16 cellular contexts compared by ENCODE assay signal in the genomic region with DNA sequence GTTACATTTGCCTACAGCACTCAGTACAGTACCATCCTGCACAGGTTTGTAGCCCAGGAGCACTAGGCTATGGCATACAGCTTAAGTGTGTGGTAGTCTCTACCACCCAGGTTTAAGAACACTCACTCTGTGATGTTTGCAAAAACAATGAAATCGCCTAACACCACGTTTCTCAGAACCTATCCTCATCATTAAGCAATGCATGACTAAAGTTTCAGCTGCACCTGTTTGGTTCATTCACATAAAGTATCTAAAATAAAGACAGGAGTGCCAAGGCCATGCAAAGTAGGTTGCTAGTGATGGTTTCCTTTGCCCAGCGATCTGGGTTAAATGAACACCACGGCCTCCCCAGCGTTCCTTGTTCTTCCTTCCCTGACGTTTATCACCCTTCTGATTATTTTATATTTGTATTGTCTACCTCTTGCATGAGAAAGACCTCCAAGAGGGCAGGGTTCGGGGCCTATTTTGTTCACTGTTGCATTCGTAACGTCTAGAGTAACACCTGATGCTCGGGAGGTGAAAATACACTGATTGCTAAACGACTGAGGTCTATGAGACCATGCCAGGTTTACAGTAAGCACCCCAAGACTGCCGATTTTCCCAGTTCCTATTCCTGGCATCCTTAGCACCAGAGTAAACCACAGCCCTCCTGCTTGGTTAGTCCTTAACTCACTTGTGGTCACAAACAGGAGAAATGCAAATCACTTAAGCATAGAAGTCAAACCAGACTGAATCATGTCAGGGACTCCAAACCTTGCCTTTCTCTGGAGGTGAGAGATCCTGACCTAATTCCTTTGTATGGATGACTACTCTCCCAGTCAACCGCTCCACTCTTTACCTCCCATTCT.
DNase-seq lines count a peak whose midpoint lies in the region; ATAC-seq, FAIRE-seq and TF ChIP-seq lines count a peak whose summit lies in the region.
"Had no signal": no experiment of that assay in that cellular context is flagged by ENCODE, and none has a peak within 500 bp of the region (broad histone marks: within the 10 kb centered on the region; RNA-seq: fewer than 3 reads in every experiment).

No MANE protein-coding gene starts in this region.

- BruUV-seq in K562 (replicated peaks; lab: Mats Ljungman, UMichigan): no TSS peak

- WGBS in K562 (ENCODE audit: insufficient coverage, low coverage, missing lambda C conversion rate): 45% methylated on average over 12 of the region's 13 CpGs

- DNase-seq in K562 (ENCODE audit: extremely low read depth in 1 of 4, low spot score in 3 of 4) (no peak), ascending aorta (ENCODE audit: low spot score in 2 of 2) (no peak)
- no peak for DNase-seq in activated CD4-positive, alpha-beta memory T cell treated with anti-CD3 and anti-CD28 coated beads for 36 hours
- DNase-seq in stimulated activated naive CD4-positive, alpha-beta T cell treated with Interleukin-2 at 50 U/mL for 16 hours (lab: John Stamatoyannopoulos, UW): no peak
- DNase-seq: activated CD8-positive, alpha-beta T cell treated with anti-CD3 and anti-CD28 coated beads, Interleukin-2, amount 10 ng/mL, durations not matched to agents 7 days and 5 days; effector CD4-positive, alpha-beta T cell; NCI-H1436; small intestine; stimulated activated CD4-positive, alpha-beta T cell treated with anti-CD3 and anti-CD28 coated beads, Interleukin-4, amount 100 ng/mL, for 4 hours; T-helper 1 cell; thyroid gland had no signal

- peaks cover 11% of the 10 kb centered on the region for H3K4me1 Mint-ChIP-seq in activated CD4-positive, alpha-beta memory T cell treated with anti-CD3 and anti-CD28 coated beads for 36 hours (ENCODE audit: low read depth)

- H3K9ac ChIP-seq in K562 (ENCODE audit: insufficient read depth in 1 of 2, low read depth in 2 of 2, low read length in 2 of 2): no peak overlapping the region

- no peak overlapping the region for H3K4me3 Mint-ChIP-seq in activated CD4-positive, alpha-beta memory T cell treated with anti-CD3 and anti-CD28 coated beads for 36 hours
- H3K4me3 Mint-ChIP-seq: activated CD8-positive, alpha-beta T cell treated with anti-CD3 and anti-CD28 coated beads, Interleukin-2, amount 10 ng/mL, durations not matched to agents 7 days and 5 days had no signal

- no peak overlapping the region for H3K4me3 ChIP-seq in K562
- no peak overlapping the region for H3K4me3 ChIP-seq in ascending aorta
- H3K4me3 ChIP-seq: thyroid gland had no signal

- H3K36me3 ChIP-seq in K562 (ENCODE audit: control insufficient read depth, insufficient read depth, low read length) (peaks cover 8% of the 10 kb centered on the region; the same call in 1 of the 3 replicates), ascending aorta (no peaks in the 10 kb centered on the region)
- H3K36me3 ChIP-seq: thyroid gland had no signal

- no peaks in the 10 kb centered on the region for H3K9me1 ChIP-seq in K562 (ENCODE audit: control insufficient read depth, insufficient read depth, low read length)

- POLR2A ChIA-PET in K562 (lab: Yijun Ruan, JAX): interaction anchor here (1.2 to 1.5 kb wide), 3 partner anchors 8 to 53 kb away, joined by 3 to 5 read pairs (median 3); no protein-coding TSS in a partner anchor
- POLR2A ChIA-PET in activated CD4-positive, alpha-beta memory T cell treated with anti-CD3 and anti-CD28 coated beads for 36 hours (lab: Charles Lee): no interaction called here

- H3K27ac Mint-ChIP-seq in activated CD4-positive, alpha-beta memory T cell treated with anti-CD3 and anti-CD28 coated beads for 36 hours: no peak overlapping the region
- H3K27ac Mint-ChIP-seq: activated CD8-positive, alpha-beta T cell treated with anti-CD3 and anti-CD28 coated beads, Interleukin-2, amount 10 ng/mL, durations not matched to agents 7 days and 5 days had no signal

- CTCF ChIA-PET in K562 (lab: Yijun Ruan, JAX; ENCODE audit: low intra/inter-chr PET ratio): no interaction called here
- CTCF ChIA-PET in activated CD4-positive, alpha-beta memory T cell treated with anti-CD3 and anti-CD28 coated beads for 36 hours (lab: Charles Lee): no interaction called here

- peaks cover 23% of the 10 kb centered on the region for H3K79me2 ChIP-seq in K562 (ENCODE audit: control insufficient read depth, insufficient read depth, low read length)

- H3K9me3 ChIP-seq in K562 (replicated peaks; ENCODE audit: control insufficient read depth, insufficient read depth, low read depth, low read length): no peaks in the 10 kb centered on the region
- no peaks in the 10 kb centered on the region for H3K9me3 ChIP-seq in ascending aorta
- H3K9me3 ChIP-seq: thyroid gland had no signal

- H3K27ac ChIP-seq in K562 (ENCODE audit: extremely low read depth, low read depth, low read length): no peak overlapping the region
- H3K27ac ChIP-seq in ascending aorta: no peak overlapping the region
- H3K27ac ChIP-seq: C4-2B, thyroid gland, VCaP had no signal

- no peak for FAIRE-seq in K562 (lab: Jason Lieb, UNC)
- FAIRE-seq: small intestine had no signal

- no peak overlapping the region for H2AFZ ChIP-seq in K562 (ENCODE audit: low read depth, low read length)

- intact Hi-C loops in K562 (cut with micrococcal nuclease): no loop called here
- intact Hi-C loops in ascending aorta (cut with DNase I): no loop called here
- intact Hi-C loops in activated CD4-positive, alpha-beta memory T cell treated with anti-CD3 and anti-CD28 coated beads for 36 hours (cut with micrococcal nuclease): no loop called here

- no peaks in the 10 kb centered on the region for H3K36me3 Mint-ChIP-seq in activated CD4-positive, alpha-beta memory T cell treated with anti-CD3 and anti-CD28 coated beads for 36 hours

- peaks cover 5% of the 10 kb centered on the region for H3K27me3 Mint-ChIP-seq in activated CD4-positive, alpha-beta memory T cell treated with anti-CD3 and anti-CD28 coated beads for 36 hours

- peak; percentile 44 for TF ChIP-seq POLR2A in GM18526 (IDR thresholded peaks at IDR 0.05; ENCODE audit: extremely low read depth, insufficient read length)
- no peak for TF ChIP-seq POLR2A in K562 (conservative IDR thresholded peaks at IDR 0.05)

- ATAC-seq in HG02759 (IDR thresholded peaks at IDR 0.05; ENCODE audit: unreplicated experiment) (peak; percentile 17), K562 (no peak), HG02870 (IDR thresholded peaks at IDR 0.05; ENCODE audit: unreplicated experiment) (no peak)
- ATAC-seq: activated CD8-positive, alpha-beta T cell treated with anti-CD3 and anti-CD28 coated beads, Interleukin-2, amount 10 ng/mL, durations not matched to agents 7 days and 5 days had no signal

- in situ Hi-C loops in K562 (cut with MboI): loop anchor here (5.0 kb wide), 1 partner anchor 51 kb away; no protein-coding TSS in a partner anchor

- H3K9me3 Mint-ChIP-seq in activated CD4-positive, alpha-beta memory T cell treated with anti-CD3 and anti-CD28 coated beads for 36 hours: no peaks in the 10 kb centered on the region

- TF ChIP-seq CTCF in K562 (IDR thresholded peaks at IDR 0.05 in 2 of 3, conservative IDR thresholded peaks at IDR 0.05 in 1 of 3; ENCODE audit: insufficient read depth in 2 of 3, low read depth in 1 of 3, low read length in 3 of 3) (no peak), ascending aorta (IDR thresholded peaks at IDR 0.05) (no peak)

- H3K4me1 ChIP-seq in K562 (replicated peaks in 1 of 2; ENCODE audit: control insufficient read depth in 2 of 2, insufficient read depth in 2 of 2, low read length in 2 of 2) (peaks cover 13 to 20% of the 10 kb centered on the region in 2 experiments), ascending aorta (peaks cover 7 to 10% of the 10 kb centered on the region in 2 donors)
- H3K4me1 ChIP-seq: thyroid gland had no signal

- H4K20me1 ChIP-seq in K562 (replicated peaks; ENCODE audit: control insufficient read depth, insufficient read depth, low read length): no peaks in the 10 kb centered on the region

- no peak overlapping the region for H3K4me2 ChIP-seq in K562 (ENCODE audit: insufficient read depth, low read length)

- TF ChIP-seq RAD21 in K562 (CRISPR knock-in tag; conservative IDR thresholded peaks at IDR 0.05 in 1 of 2, IDR thresholded peaks at IDR 0.05 in 1 of 2): no peak

- no peaks in the 10 kb centered on the region for H3K27me3 ChIP-seq in K562 (ENCODE audit: control insufficient read depth in 2 of 2, insufficient read depth in 2 of 2, low read length in 2 of 2)
- H3K27me3 ChIP-seq in ascending aorta: no peaks in the 10 kb centered on the region
- H3K27me3 ChIP-seq: thyroid gland had no signal

- TF ChIP-seq EP300 in K562 (IDR thresholded peaks at IDR 0.05; ENCODE audit: low read length): no peak

TF ChIP-seq in K562, 482 proteins besides CTCF, POLR2A, EP300 and RAD21:
- TF ChIP-seq POLR2B (IDR thresholded peaks at IDR 0.05; ENCODE audit: low read depth, partially characterized antibody) (peak; percentile 7), ZNF143 (CRISPR knock-in tag; IDR thresholded peaks at IDR 0.05) (no peak)
